Comparison of ENCODE assay signal across 1 cellular context in genomic region chr2:120538691-120539420, GRCh38.
TF ChIP-seq lines count a peak whose summit lies in the region.

No MANE protein-coding gene starts in this region.

TF ChIP-seq in HepG2, 621 proteins besides CTCF, POLR2A, EP300 and RAD21 (continued from another document and continues in another):
- TF ChIP-seq ATF6 (CRISPR knock-in tag; conservative IDR thresholded peaks at IDR 0.05) (no peak), PHF21A (CRISPR knock-in tag; IDR thresholded peaks at IDR 0.05) (0 out of 2 replicates have a peak, but pooled peaks have one; percentile 47), E2F1 (CRISPR knock-in tag; IDR thresholded peaks at IDR 0.05) (no peak), ATF5 (CRISPR knock-in tag; IDR thresholded peaks at IDR 0.05; ENCODE audit: low read depth) (0 out of 2 replicates have a peak, but pooled peaks have one; percentile 35), ZNF609 (CRISPR knock-in tag; IDR thresholded peaks at IDR 0.05; ENCODE audit: borderline replicate concordance) (no peak), MATR3 (CRISPR knock-in tag; IDR thresholded peaks at IDR 0.05) (no peak), ZMYM3 (CRISPR knock-in tag; IDR thresholded peaks at IDR 0.05) (no peak), JUNB (CRISPR knock-in tag; IDR thresholded peaks at IDR 0.05; ENCODE audit: borderline replicate concordance) (no peak), ZFP36L1 (CRISPR knock-in tag; IDR thresholded peaks at IDR 0.05) (no peak), ZNF512 (CRISPR knock-in tag; IDR thresholded peaks at IDR 0.05) (no peak), SPEN (CRISPR knock-in tag; IDR thresholded peaks at IDR 0.05; ENCODE audit: low read depth) (no peak), NR3C1 (CRISPR knock-in tag; IDR thresholded peaks at IDR 0.05) (no peak), ZNF335 (CRISPR knock-in tag; IDR thresholded peaks at IDR 0.05) (no peak), BCLAF1 (IDR thresholded peaks at IDR 0.05) (no peak), SNAI1 (CRISPR knock-in tag; IDR thresholded peaks at IDR 0.05; ENCODE audit: borderline replicate concordance) (no peak), PPARG (CRISPR knock-in tag; conservative IDR thresholded peaks at IDR 0.05) (no peak), POLR2G (IDR thresholded peaks at IDR 0.05; ENCODE audit: low read depth, low read length) (no peak), HDAC2 (CRISPR knock-in tag; IDR thresholded peaks at IDR 0.05) (0 out of 2 replicates have a peak, but pooled peaks have one; percentile 27), MIER3 (CRISPR knock-in tag; IDR thresholded peaks at IDR 0.05; ENCODE audit: borderline replicate concordance) (no peak), GPN1 (CRISPR knock-in tag; IDR thresholded peaks at IDR 0.05; ENCODE audit: borderline replicate concordance) (no peak), NCOR1 (IDR thresholded peaks at IDR 0.05; ENCODE audit: borderline replicate concordance, low read length) (no peak), RFX5 (IDR thresholded peaks at IDR 0.05; ENCODE audit: low read depth, low read length) (no peak), HIVEP1 (CRISPR knock-in tag; IDR thresholded peaks at IDR 0.05) (no peak), FOXP4 (CRISPR knock-in tag; IDR thresholded peaks at IDR 0.05) (0 out of 2 replicates have a peak, but pooled peaks have one; percentile 11), NCOA1 (CRISPR knock-in tag; IDR thresholded peaks at IDR 0.05) (no peak), TRAFD1 (CRISPR knock-in tag; IDR thresholded peaks at IDR 0.05; ENCODE audit: borderline replicate concordance) (no peak), RNF219 (CRISPR knock-in tag; IDR thresholded peaks at IDR 0.05) (no peak), ZBTB42 (CRISPR knock-in tag; IDR thresholded peaks at IDR 0.05) (no peak), NAIF1 (CRISPR knock-in tag; IDR thresholded peaks at IDR 0.05; ENCODE audit: borderline replicate concordance) (no peak), ZBTB46 (CRISPR knock-in tag; IDR thresholded peaks at IDR 0.05; ENCODE audit: borderline replicate concordance) (no peak; the same call in 1 of the 2 replicates), MYPOP (CRISPR knock-in tag; IDR thresholded peaks at IDR 0.05) (no peak), THAP8 (CRISPR knock-in tag; IDR thresholded peaks at IDR 0.05; ENCODE audit: borderline replicate concordance) (no peak), ZNF121 (CRISPR knock-in tag; IDR thresholded peaks at IDR 0.05) (no peak)
